ENCODE assay signal across 9 cellular contexts in the genomic region with DNA sequence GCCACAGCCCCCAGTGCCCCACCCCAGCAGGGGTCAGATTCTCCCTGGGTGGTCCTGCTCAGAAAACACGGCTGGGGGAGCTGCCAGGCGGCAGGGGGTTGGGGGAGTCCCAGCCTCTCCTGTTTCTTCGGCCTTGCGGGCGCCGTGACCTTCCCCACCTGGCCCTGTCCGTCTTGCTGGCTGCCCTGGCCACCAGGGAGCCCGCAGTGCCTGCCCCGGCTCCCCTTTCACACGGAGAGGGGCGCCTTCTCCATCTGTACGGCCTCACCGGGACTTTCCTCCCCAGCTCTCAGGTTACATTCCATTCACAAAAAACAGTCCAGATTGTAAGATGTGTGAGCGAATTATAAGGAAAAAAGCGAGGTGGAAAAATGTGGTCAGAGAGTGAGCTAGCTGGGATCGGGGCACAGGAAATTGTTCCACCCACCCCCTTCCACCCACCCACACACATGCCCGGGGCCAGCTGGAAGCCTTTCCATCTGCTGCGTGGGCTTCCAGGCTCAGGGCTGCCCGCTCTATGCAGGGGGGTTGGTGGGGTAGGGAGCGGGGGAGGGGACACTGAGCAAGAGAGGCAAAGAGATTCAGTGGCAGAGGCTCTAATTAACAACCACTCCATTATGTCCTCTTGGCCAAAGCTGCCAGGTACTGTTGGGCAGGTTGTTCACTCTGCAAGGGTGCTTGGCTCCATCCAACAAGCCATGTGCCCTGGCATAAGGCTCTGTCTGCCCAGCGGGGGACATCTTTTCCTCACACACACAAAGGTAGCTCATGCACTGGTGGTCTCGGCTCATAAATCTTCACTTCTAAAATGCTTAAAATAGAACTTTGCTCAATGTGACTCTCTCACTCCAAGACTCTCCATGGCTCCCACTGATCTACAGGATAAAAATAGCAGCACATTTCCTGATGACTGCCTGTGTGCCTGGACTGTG. TPM values are rescaled to one million over a fixed set of nuclear protein-coding genes. Genes with fewer than 3 reads are reported as not detected.
A peak's percentile ranks its signal among the peaks of the same experiment; 100 is the strongest.
DNase-seq lines count a peak whose midpoint lies in the region; ATAC-seq lines count a peak whose summit lies in the region.
"Had no signal": no experiment of that assay in that cellular context is flagged by ENCODE, and none has a peak within 500 bp of the region (broad histone marks: within the 10 kb centered on the region; RNA-seq: fewer than 3 reads in every experiment).

No MANE protein-coding gene starts in this region.

- no peak for ATAC-seq in Right ventricle myocardium inferior
- no peak for ATAC-seq in HG03521 (IDR thresholded peaks at IDR 0.05; ENCODE audit: unreplicated experiment)
- ATAC-seq in GM21786 (IDR thresholded peaks at IDR 0.05; ENCODE audit: unreplicated experiment), result no peak

- DNase-seq in Right ventricle myocardium inferior (ENCODE audit: missing footprints) (peak; percentile 31), cardiac septum (ENCODE audit: low spot score) (no peak), activated T-cell treated with anti-CD3 and anti-CD28 coated beads for 48 hours (ENCODE audit: low read depth) (peak; percentile 17), hepatic stellate cell (ENCODE audit: low spot score) (peak; percentile 70), OCI-M2 (lab: John Stamatoyannopoulos, UW; ENCODE audit: unreplicated experiment) (no peak)
- DNase-seq in stimulated activated CD4-positive, alpha-beta T cell treated with anti-CD3 and anti-CD28 coated beads, Interleukin-4, amount 100 ng/mL, for 4 hours, result peak; percentile 62 to 81

- intact Hi-C loops in Right ventricle myocardium inferior (cut with DNase I) (loop anchor here (5.0 kb wide), 1 partner anchor 105 kb away; no protein-coding TSS in a partner anchor), cardiac septum (cut with DNase I) (loop anchor here (5.0 kb wide), 1 partner anchor 40 kb away; no protein-coding TSS in a partner anchor)

RNA-seq across cellular contexts. Expression of a gene that starts 14.7 kb away (rescaled TPM):
- not detected for total RNA-seq in Right ventricle myocardium inferior
- not detected for total RNA-seq in cardiac septum
- total RNA-seq: neural crest cell had no signal

Comparison
In these comparisons a context has a peak if more than half of its experiments do, and no peak if none do; other contexts are left out.
1. DNase-seq: peak in Right ventricle myocardium inferior (single experiment), activated T-cell treated with anti-CD3 and anti-CD28 coated beads for 48 hours (single experiment), hepatic stellate cell (single experiment) and stimulated activated CD4-positive, alpha-beta T cell treated with anti-CD3 and anti-CD28 coated beads, Interleukin-4, amount 100 ng/mL, for 4 hours (2 of 2); none in cardiac septum (single experiment) and OCI-M2 (single experiment).